ENCODE assay signal across 8 cellular contexts in the genomic region with DNA sequence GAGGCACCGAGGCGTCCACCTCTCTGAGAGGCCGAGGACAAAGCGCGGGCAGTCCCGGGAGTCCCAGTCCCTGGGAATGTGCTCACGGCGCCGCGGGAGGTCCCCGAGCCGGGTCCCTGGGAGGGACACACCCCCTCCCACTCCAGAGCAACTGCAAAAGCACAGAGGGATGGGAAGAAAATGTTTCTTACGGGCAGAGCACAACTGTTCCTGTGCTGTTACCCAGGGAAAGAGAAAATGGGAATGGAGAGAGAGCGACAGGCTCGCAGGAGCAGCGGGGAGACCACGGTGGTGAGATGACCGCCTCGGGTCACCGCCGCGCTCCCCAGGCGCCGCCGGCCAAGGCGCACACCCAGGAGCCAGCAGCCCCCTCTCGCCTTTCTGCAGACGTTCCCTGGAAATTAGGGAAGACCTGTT. TPM values are rescaled to one million over a fixed set of nuclear protein-coding genes. Genes with fewer than 3 reads are reported as not detected.
A peak's percentile ranks its signal among the peaks of the same experiment; 100 is the strongest.
DNase-seq lines count a peak whose midpoint lies in the region; ATAC-seq and TF ChIP-seq lines count a peak whose summit lies in the region.

No MANE protein-coding gene starts in this region.

- CTCF ChIA-PET in mammary epithelial cell (lab: Charles Lee; ENCODE audit: low non-redundant PET), result interaction anchor here (0.7 kb wide), 1 partner anchor 55 kb away, joined by 3 read pairs; no protein-coding TSS in a partner anchor

- dilution Hi-C loops in mammary epithelial cell (cut with HindIII; ENCODE audit: low sequenced_read_pairs), result no loop called here

- H3K4me3 ChIP-seq in LNCaP clone FGC (ENCODE audit: low read depth, low read length) (peak overlapping the region; percentile 47), mammary epithelial cell (replicated peaks in 1 of 3; ENCODE audit: insufficient read depth in 1 of 3, low read depth in 2 of 3, low read length in 3 of 3) (peak overlapping the region; percentile 81 to 86 (median 83)), lung (peak overlapping the region; percentile 36), upper lobe of right lung (peak overlapping the region; percentile 66)

- H2AFZ ChIP-seq in mammary epithelial cell (ENCODE audit: low read depth, low read length), result peak overlapping the region; percentile 90

- in situ Hi-C loops in mammary epithelial cell (cut with MboI; ENCODE audit: low sequenced_read_pairs in 2 of 2), result no loop called here

- intact Hi-C loops in mammary epithelial cell (cut with micrococcal nuclease) (loop anchor here (5.0 kb wide), 3 partner anchors 292 to 1867 kb away; no protein-coding TSS in a partner anchor), upper lobe of right lung (cut with DNase I) (loop anchor here (5.0 kb wide), 1 partner anchor 328 kb away; the partner anchor contains the start of gene REL)

- BruUV-seq in mammary epithelial cell (replicated peaks; lab: Mats Ljungman, UMichigan), result no TSS peak

- peak overlapping the region; percentile 99 for H3K4me2 ChIP-seq in mammary epithelial cell (ENCODE audit: insufficient read depth, low read depth, low read length)

- H3K27me3 ChIP-seq in mammary epithelial cell (ENCODE audit: insufficient read depth, low read length) (peaks cover 4% of the 10 kb centered on the region), lung (ENCODE audit: control insufficient read depth, insufficient read depth) (peaks cover 2% of the 10 kb centered on the region), upper lobe of right lung (peaks cover 63% of the 10 kb centered on the region)

- 11% methylated on average over 6 of the region's 28 CpGs for WGBS in mammary epithelial cell (ENCODE audit: low coverage, missing lambda C conversion rate)
- 0% methylated on average over 28 of the region's 28 CpGs for WGBS in lung, 2 donors

- H3K79me2 ChIP-seq in mammary epithelial cell (ENCODE audit: insufficient read depth, low read length), result peaks cover 10% of the 10 kb centered on the region

- TF ChIP-seq CTCF in LNCaP clone FGC (IDR thresholded peaks at IDR 0.05; ENCODE audit: control insufficient read depth, extremely low read depth, insufficient read depth) (no peak), mammary epithelial cell (conservative IDR thresholded peaks at IDR 0.05 in 1 of 2, IDR thresholded peaks at IDR 0.05 in 1 of 2; ENCODE audit: extremely low read depth in 1 of 2, insufficient read depth in 1 of 2, low read depth in 1 of 2, low read length in 2 of 2) (no peak), lung (IDR thresholded peaks at IDR 0.05; ENCODE audit: control extremely low read depth, extremely low read depth) (no peak), upper lobe of right lung (IDR thresholded peaks at IDR 0.05) (no peak)

- no peak overlapping the region for H3K27ac ChIP-seq in mammary epithelial cell (ENCODE audit: insufficient read depth, low read depth, low read length)
- peak overlapping the region in 1 of 2 donors; percentile 62 for H3K27ac ChIP-seq in lung (ENCODE audit: low read depth in 1 of 2, low read length in 1 of 2)
- H3K27ac ChIP-seq in upper lobe of right lung, result peak overlapping the region; percentile 32

- DNase-seq in NCI-H2227 (lab: John Stamatoyannopoulos, UW; ENCODE audit: unreplicated experiment), result peak; percentile 46
- no peak for DNase-seq in NCI-H2227 treated with DMSO at 0.1 percent for 48 hours (lab: John Stamatoyannopoulos, UW)
- no peak for DNase-seq in LNCaP clone FGC (ENCODE audit: low read depth)
- DNase-seq in mammary epithelial cell, result no peak
- no peak for DNase-seq in lung (ENCODE audit: low spot score)
- peak; percentile 73 for DNase-seq in upper lobe of right lung

- ATAC-seq in lung (ENCODE audit: insufficient read depth, low FRiP score) (no peak), upper lobe of right lung (peak; percentile 2), GM18858 (IDR thresholded peaks at IDR 0.05; ENCODE audit: unreplicated experiment) (no peak), HG03280 (IDR thresholded peaks at IDR 0.05; ENCODE audit: unreplicated experiment) (no peak)

- H3K36me3 ChIP-seq in mammary epithelial cell (ENCODE audit: insufficient read depth, low read length), result no peaks in the 10 kb centered on the region
- no peaks in the 10 kb centered on the region for H3K36me3 ChIP-seq in lung (ENCODE audit: control insufficient read depth in 2 of 2, insufficient read depth in 2 of 2, low read length in 2 of 2)
- H3K36me3 ChIP-seq in upper lobe of right lung, result no peaks in the 10 kb centered on the region

- H3K4me1 ChIP-seq in mammary epithelial cell (ENCODE audit: insufficient read depth, low read length) (peaks cover 26% of the 10 kb centered on the region), lung (ENCODE audit: control insufficient read depth in 2 of 2, insufficient read depth in 2 of 2, low read length in 2 of 2) (peaks cover 0 to 23% of the 10 kb centered on the region in 2 donors), upper lobe of right lung (peaks cover 49% of the 10 kb centered on the region)

- H4K20me1 ChIP-seq in mammary epithelial cell (ENCODE audit: insufficient read depth, low read length), result no peaks in the 10 kb centered on the region

- H3K9me3 ChIP-seq in mammary epithelial cell (replicated peaks; ENCODE audit: insufficient read depth, low read length) (no peaks in the 10 kb centered on the region), lung (ENCODE audit: control insufficient read depth in 2 of 2, insufficient read depth in 1 of 2, low read length in 1 of 2) (no peaks in the 10 kb centered on the region), upper lobe of right lung (no peaks in the 10 kb centered on the region)

- peak overlapping the region; percentile 28 for H3K9ac ChIP-seq in mammary epithelial cell (ENCODE audit: insufficient read depth, low read length)

RNA-seq across cellular contexts. Expression of gene BCL11A, which starts 1.2 kb away (rescaled TPM):
- total RNA-seq in mammary epithelial cell (10 to 100 TPM in 1 of 2 donors, 1 to 10 TPM in 1; 8.5 to 12.7 TPM), lung (10 to 100 TPM in 1 of 2 donors, 1 to 10 TPM in 1; 7.6 to 21.1 TPM), upper lobe of right lung (10.3 TPM)
- polyA plus RNA-seq in mammary epithelial cell (2.7 TPM), lung (1 to 10 TPM; 1.5 to 1.8 TPM)
- polyA minus RNA-seq in mammary epithelial cell, result 10.6 TPM

Comparison
In these comparisons a context has a peak if more than half of its experiments do, and no peak if none do; other contexts are left out.
1. DNase-seq: peak in NCI-H2227 (single experiment) and upper lobe of right lung (single experiment); none in NCI-H2227 treated with DMSO at 0.1 percent for 48 hours (single experiment), LNCaP clone FGC (single experiment), mammary epithelial cell (single experiment) and lung (single experiment).
2. Peak in every context shown above with its lines, with median percentiles within 50 percentile points of each other: H3K4me3 ChIP-seq.